Comparison of ENCODE assay signal across 10 cellular contexts in the genomic region with DNA sequence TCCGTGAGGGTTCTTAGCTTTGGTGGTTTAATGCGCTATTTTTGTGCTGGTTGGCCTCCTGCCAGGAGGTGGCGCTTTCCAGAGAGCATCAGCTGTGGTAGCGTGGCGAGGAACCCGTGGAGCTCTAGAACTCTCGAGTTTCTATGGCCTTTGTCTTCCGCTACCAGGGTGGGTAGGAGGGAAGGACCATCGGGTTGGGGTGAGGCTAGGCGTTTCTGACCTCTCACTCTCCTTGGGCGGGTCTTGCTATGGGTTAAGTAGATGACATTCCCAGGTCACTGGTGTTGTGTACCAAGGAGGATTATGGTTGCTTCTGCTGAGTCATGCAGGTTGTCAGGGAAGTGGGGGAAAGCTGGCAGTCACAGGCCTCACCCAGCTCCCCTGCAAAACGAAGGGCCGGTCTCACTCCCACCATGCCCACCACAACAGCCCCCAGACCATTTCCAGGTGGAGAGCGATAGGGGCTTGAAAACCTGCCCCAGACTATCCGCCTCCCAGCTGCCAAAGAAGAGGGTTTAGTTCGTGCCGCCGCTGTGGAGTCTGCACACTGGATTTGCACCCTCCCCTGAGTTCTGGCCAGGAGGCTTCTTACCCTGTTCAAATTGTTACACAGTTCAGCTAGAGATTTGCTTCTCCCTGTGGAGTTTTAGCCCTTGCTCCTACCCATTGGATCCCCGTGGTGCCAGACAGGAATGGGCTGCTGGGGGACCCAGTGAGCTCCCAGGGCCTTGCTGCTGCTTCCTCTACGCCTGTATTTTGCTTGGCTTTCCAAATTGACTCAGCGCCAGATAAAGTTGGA. TPM values are rescaled to one million over a fixed set of nuclear protein-coding genes. Genes with fewer than 3 reads are reported as not detected.
DNase-seq lines count a peak whose midpoint lies in the region; ATAC-seq lines count a peak whose summit lies in the region.
"Had no signal": no experiment of that assay in that cellular context is flagged by ENCODE, and none has a peak within 500 bp of the region (broad histone marks: within the 10 kb centered on the region; RNA-seq: fewer than 3 reads in every experiment).

No MANE protein-coding gene starts in this region.

- no peaks in the 10 kb centered on the region for H3K27me3 Mint-ChIP-seq in activated CD4-positive, alpha-beta T cell treated with anti-CD3 and anti-CD28 coated beads for 36 hours
- H3K27me3 Mint-ChIP-seq in stimulated activated naive CD8-positive, alpha-beta T cell treated with anti-CD3 and anti-CD28 coated beads, Interleukin-15, Interleukin-2, amounts not matched to agents 100 ng/mL and 50 ng/mL, for 24 hours = no peaks in the 10 kb centered on the region

- H3K27ac ChIP-seq in iPS DF 6.9 (ENCODE audit: low read length) = no peak overlapping the region

- POLR2A ChIA-PET in activated CD4-positive, alpha-beta T cell treated with anti-CD3 and anti-CD28 coated beads for 36 hours (lab: Charles Lee) = no interaction called here

- no peak overlapping the region for H3K27ac Mint-ChIP-seq in activated CD4-positive, alpha-beta T cell treated with anti-CD3 and anti-CD28 coated beads for 36 hours
- H3K27ac Mint-ChIP-seq in stimulated activated naive CD8-positive, alpha-beta T cell treated with anti-CD3 and anti-CD28 coated beads, Interleukin-15, Interleukin-2, amounts not matched to agents 100 ng/mL and 50 ng/mL, for 24 hours = no peak overlapping the region

- no peak overlapping the region; the same call in 1 of the 2 replicates for H3K4me3 ChIP-seq in iPS DF 6.9 (ENCODE audit: low read length)

- intact Hi-C loops in activated CD4-positive, alpha-beta T cell treated with anti-CD3 and anti-CD28 coated beads for 36 hours (cut with DNase I, micrococcal nuclease) = no loop called here

- H3K9me3 Mint-ChIP-seq in activated CD4-positive, alpha-beta T cell treated with anti-CD3 and anti-CD28 coated beads for 36 hours (ENCODE audit: low read depth) = no peaks in the 10 kb centered on the region
- no peaks in the 10 kb centered on the region for H3K9me3 Mint-ChIP-seq in stimulated activated naive CD8-positive, alpha-beta T cell treated with anti-CD3 and anti-CD28 coated beads, Interleukin-15, Interleukin-2, amounts not matched to agents 100 ng/mL and 50 ng/mL, for 24 hours

- DNase-seq in activated CD4-positive, alpha-beta T cell treated with anti-CD3 and anti-CD28 coated beads for 36 hours = peak; percentile 59
- no peak for DNase-seq in activated CD4-positive, alpha-beta T cell treated with anti-CD3 and anti-CD28 coated beads for 1 hour
- peak in 2 of 3 experiments; percentile 7 to 9 for DNase-seq in activated CD8-positive, alpha-beta memory T cell treated with anti-CD3 and anti-CD28 coated beads for 48 hours (ENCODE audit: low read depth in 2 of 3, low spot score in 2 of 3)
- DNase-seq in iPS DF 6.9 (ENCODE audit: low read depth, low spot score) (peak; percentile 31), cerebellar cortex (ENCODE audit: low spot score) (no peak)
- DNase-seq: retina had no signal

- H3K4me3 Mint-ChIP-seq in activated CD4-positive, alpha-beta T cell treated with anti-CD3 and anti-CD28 coated beads for 36 hours = peak overlapping the region; percentile 67
- peak overlapping the region; percentile 62 for H3K4me3 Mint-ChIP-seq in stimulated activated naive CD8-positive, alpha-beta T cell treated with anti-CD3 and anti-CD28 coated beads, Interleukin-15, Interleukin-2, amounts not matched to agents 100 ng/mL and 50 ng/mL, for 24 hours

- no peaks in the 10 kb centered on the region for H3K27me3 ChIP-seq in iPS DF 6.9 (ENCODE audit: control insufficient read depth, insufficient read depth, low read length)

- WGBS in iPS DF 6.9 (ENCODE audit: insufficient coverage, insufficient read length) = no CpG with 5 or more reads among the region's 21 CpGs

- H3K36me3 Mint-ChIP-seq in activated CD4-positive, alpha-beta T cell treated with anti-CD3 and anti-CD28 coated beads for 36 hours (ENCODE audit: low read depth) = peaks cover 10% of the 10 kb centered on the region
- peaks cover 34% of the 10 kb centered on the region for H3K36me3 Mint-ChIP-seq in stimulated activated naive CD8-positive, alpha-beta T cell treated with anti-CD3 and anti-CD28 coated beads, Interleukin-15, Interleukin-2, amounts not matched to agents 100 ng/mL and 50 ng/mL, for 24 hours (ENCODE audit: low read depth)

- H3K4me1 ChIP-seq in iPS DF 6.9 (ENCODE audit: control insufficient read depth, insufficient read depth, low read length) = no peaks in the 10 kb centered on the region

- H3K4me1 Mint-ChIP-seq in activated CD4-positive, alpha-beta T cell treated with anti-CD3 and anti-CD28 coated beads for 36 hours = peaks cover 7% of the 10 kb centered on the region
- no peaks in the 10 kb centered on the region for H3K4me1 Mint-ChIP-seq in stimulated activated naive CD8-positive, alpha-beta T cell treated with anti-CD3 and anti-CD28 coated beads, Interleukin-15, Interleukin-2, amounts not matched to agents 100 ng/mL and 50 ng/mL, for 24 hours (ENCODE audit: low read depth)

- no peaks in the 10 kb centered on the region for H3K9me3 ChIP-seq in iPS DF 6.9 (ENCODE audit: control insufficient read depth, insufficient read depth, low read length)

- CTCF ChIA-PET in activated CD4-positive, alpha-beta T cell treated with anti-CD3 and anti-CD28 coated beads for 36 hours (lab: Charles Lee) = interaction anchor here (0.6 to 1.4 kb wide), 2 partner anchors 41 to 56 kb away, joined by 3 to 4 read pairs; no protein-coding TSS in a partner anchor

- ATAC-seq in activated CD4-positive, alpha-beta T cell treated with anti-CD3 and anti-CD28 coated beads for 36 hours = peak; percentile 42
- no peak for ATAC-seq in HG03378 (IDR thresholded peaks at IDR 0.05; ENCODE audit: unreplicated experiment)
- no peak for ATAC-seq in HG02885 (IDR thresholded peaks at IDR 0.05; ENCODE audit: poor library complexity, unreplicated experiment)
- ATAC-seq: Panc1 had no signal

- H3K36me3 ChIP-seq in iPS DF 6.9 (ENCODE audit: control insufficient read depth, insufficient read depth, low read length) = peaks cover 3% of the 10 kb centered on the region; the same call in 1 of the 2 replicates

RNA-seq across cellular contexts. Expression of a gene that starts 21.9 kb away (rescaled TPM):
- total RNA-seq in activated CD4-positive, alpha-beta T cell treated with anti-CD3 and anti-CD28 coated beads for 36 hours = 10 to 100 TPM; 14.7 to 15.0 TPM

RNA-seq across cellular contexts. Expression of a gene that starts 22.1 kb away (rescaled TPM):
- total RNA-seq in activated CD4-positive, alpha-beta T cell treated with anti-CD3 and anti-CD28 coated beads for 36 hours = 10 to 100 TPM; 15.3 to 17.4 TPM

Comparison
In these comparisons a context has a peak if more than half of its experiments do, and no peak if none do; other contexts are left out.
1. DNase-seq: peak in activated CD4-positive, alpha-beta T cell treated with anti-CD3 and anti-CD28 coated beads for 36 hours (single experiment), activated CD8-positive, alpha-beta memory T cell treated with anti-CD3 and anti-CD28 coated beads for 48 hours (2 of 3) and iPS DF 6.9 (single experiment); none in activated CD4-positive, alpha-beta T cell treated with anti-CD3 and anti-CD28 coated beads for 1 hour (single experiment) and cerebellar cortex (single experiment).